In genomic region chr5:76582252-76583162, GRCh38 we compare ENCODE assay signal across 9 cellular contexts. TPM values are rescaled to one million over a fixed set of nuclear protein-coding genes. Genes with fewer than 3 reads are reported as not detected.
DNase-seq lines count a peak whose midpoint lies in the region; ATAC-seq, FAIRE-seq and TF ChIP-seq lines count a peak whose summit lies in the region.
"Had no signal": no experiment of that assay in that cellular context is flagged by ENCODE, and none has a peak within 500 bp of the region (broad histone marks: within the 10 kb centered on the region; RNA-seq: fewer than 3 reads in every experiment).

No MANE protein-coding gene starts in this region.

- TF ChIP-seq CTCF in astrocyte of the spinal cord (IDR thresholded peaks at IDR 0.05; ENCODE audit: low read depth, low read length) (no peak), endodermal cell (conservative IDR thresholded peaks at IDR 0.05) (no peak)

- peak; percentile 80 for ATAC-seq in GM21360 (IDR thresholded peaks at IDR 0.05; ENCODE audit: unreplicated experiment)
- peak; percentile 64 for ATAC-seq in HG03558 (IDR thresholded peaks at IDR 0.05; ENCODE audit: extremely low read depth, unreplicated experiment)

- H3K36me3 Mint-ChIP-seq in endodermal cell (ENCODE audit: low read depth), result no peaks in the 10 kb centered on the region
- H3K36me3 Mint-ChIP-seq: activated naive CD8-positive, alpha-beta T cell treated with anti-CD3 and anti-CD28 coated beads, Interleukin-2, amount 10 ng/mL, durations not matched to agents 7 days and 5 days had no signal

- H3K9me3 ChIP-seq in endodermal cell (ENCODE audit: control insufficient read depth, low read length), result no peaks in the 10 kb centered on the region

- DNase-seq in astrocyte of the spinal cord (ENCODE audit: low read depth, low spot score) (peak; percentile 48), T-helper 9 cell (no peak), NCI-H2029 (lab: John Stamatoyannopoulos, UW) (no peak), endodermal cell (no peak), ecto neural progenitor cell (ENCODE audit: low spot score) (no peak)
- DNase-seq: activated naive CD8-positive, alpha-beta T cell treated with anti-CD3 and anti-CD28 coated beads, Interleukin-2, amount 10 ng/mL, durations not matched to agents 7 days and 5 days had no signal

- H3K4me1 ChIP-seq in endodermal cell (ENCODE audit: control insufficient read depth, insufficient read depth, low read length), result peaks cover 10% of the 10 kb centered on the region

- H3K27ac Mint-ChIP-seq in endodermal cell, result no peak overlapping the region
- H3K27ac Mint-ChIP-seq: activated naive CD8-positive, alpha-beta T cell treated with anti-CD3 and anti-CD28 coated beads, Interleukin-2, amount 10 ng/mL, durations not matched to agents 7 days and 5 days had no signal

- H3K4me1 Mint-ChIP-seq in endodermal cell, result peaks cover 22% of the 10 kb centered on the region
- H3K4me1 Mint-ChIP-seq: activated naive CD8-positive, alpha-beta T cell treated with anti-CD3 and anti-CD28 coated beads, Interleukin-2, amount 10 ng/mL, durations not matched to agents 7 days and 5 days had no signal

- H3K27me3 Mint-ChIP-seq in endodermal cell (ENCODE audit: insufficient read depth), result peaks cover 15% of the 10 kb centered on the region
- H3K27me3 Mint-ChIP-seq: activated naive CD8-positive, alpha-beta T cell treated with anti-CD3 and anti-CD28 coated beads, Interleukin-2, amount 10 ng/mL, durations not matched to agents 7 days and 5 days had no signal

- H3K36me3 ChIP-seq in endodermal cell (ENCODE audit: control insufficient read depth, insufficient read depth, low read length), result no peaks in the 10 kb centered on the region

- 83 to 100% methylated on average over 3 to 6 of the region's 6 CpGs for WGBS in endodermal cell (ENCODE audit: insufficient coverage in 1 of 2, insufficient read length in 1 of 2), 2 experiments

- in situ Hi-C loops in astrocyte of the spinal cord (cut with HindIII; ENCODE audit: low sequenced_read_pairs), result no loop called here

- peak; percentile 11 for FAIRE-seq in G401.6 (lab: Jason Lieb, UNC)

- H3K4me3 Mint-ChIP-seq in endodermal cell, result no peak overlapping the region
- H3K4me3 Mint-ChIP-seq: activated naive CD8-positive, alpha-beta T cell treated with anti-CD3 and anti-CD28 coated beads, Interleukin-2, amount 10 ng/mL, durations not matched to agents 7 days and 5 days had no signal

- H3K27ac ChIP-seq in endodermal cell (ENCODE audit: low read depth, low read length), result no peak overlapping the region

- H3K27me3 ChIP-seq in endodermal cell (ENCODE audit: control insufficient read depth, insufficient read depth, low read length, poor library complexity, severe bottlenecking), result no peaks in the 10 kb centered on the region

- H3K9ac ChIP-seq in endodermal cell (ENCODE audit: extremely low read depth, low read length, poor library complexity, severe bottlenecking), result no peak overlapping the region

- H3K9me3 Mint-ChIP-seq in endodermal cell, result no peaks in the 10 kb centered on the region
- H3K9me3 Mint-ChIP-seq: activated naive CD8-positive, alpha-beta T cell treated with anti-CD3 and anti-CD28 coated beads, Interleukin-2, amount 10 ng/mL, durations not matched to agents 7 days and 5 days had no signal

- no peak overlapping the region for H3K4me3 ChIP-seq in astrocyte of the spinal cord (ENCODE audit: low read depth, low read length)
- H3K4me3 ChIP-seq in endodermal cell (ENCODE audit: low read length), result no peak overlapping the region

RNA-seq across cellular contexts. Expression of gene F2RL2, which starts 40.7 kb away (rescaled TPM):
- total RNA-seq in endodermal cell, result under 1 TPM; 0.18 to 0.53 TPM
- polyA plus RNA-seq in endodermal cell (2013, experiment 1 of 2), result 0.61 TPM
- 0.91 TPM for polyA plus RNA-seq in endodermal cell (2013, experiment 2 of 2)
- total RNA-seq: activated naive CD8-positive, alpha-beta T cell treated with anti-CD3 and anti-CD28 coated beads, Interleukin-2, amount 10 ng/mL, durations not matched to agents 7 days and 5 days had no signal
